11 cellular contexts compared by ENCODE assay signal in genomic region chr16:15879255-15879804, GRCh38. TPM values are rescaled to one million over a fixed set of nuclear protein-coding genes. Genes with fewer than 3 reads are reported as not detected.
DNase-seq lines count a peak whose midpoint lies in the region; ATAC-seq and TF ChIP-seq lines count a peak whose summit lies in the region.
"Had no signal": no experiment of that assay in that cellular context is flagged by ENCODE, and none has a peak within 500 bp of the region (broad histone marks: within the 10 kb centered on the region; RNA-seq: fewer than 3 reads in every experiment).

No MANE protein-coding gene starts in this region.

- TF ChIP-seq POLR2A in NB4 (IDR thresholded peaks at IDR 0.05; ENCODE audit: extremely low read depth, insufficient read length) = no peak
- TF ChIP-seq POLR2A in testis (IDR thresholded peaks at IDR 0.05) = no peak

- H3K9me3 ChIP-seq in mammary epithelial cell (replicated peaks; ENCODE audit: insufficient read depth, low read length) (no peaks in the 10 kb centered on the region), osteoblast (ENCODE audit: low read depth, low read length) (no peaks in the 10 kb centered on the region), testis (no peaks in the 10 kb centered on the region)
- no peaks in the 10 kb centered on the region for H3K9me3 ChIP-seq in effector memory CD4-positive, alpha-beta T cell (ENCODE audit: control insufficient read depth, low read length)

- WGBS in mammary epithelial cell (ENCODE audit: low coverage, missing lambda C conversion rate) = 100% methylated on average over 2 of the region's 2 CpGs
- 64 to 72% methylated on average over 2 of the region's 2 CpGs for WGBS in testis, 2 donors

- H3K4me1 Mint-ChIP-seq in Calu3 (ENCODE audit: low read depth, unreplicated experiment) = peaks cover 16% of the 10 kb centered on the region

- H2AFZ ChIP-seq in mammary epithelial cell (ENCODE audit: low read depth, low read length) = no peak overlapping the region
- no peak overlapping the region for H2AFZ ChIP-seq in osteoblast (ENCODE audit: low read length)

- peaks cover 15% of the 10 kb centered on the region for H3K4me1 ChIP-seq in mammary epithelial cell (ENCODE audit: insufficient read depth, low read length)
- H3K4me1 ChIP-seq in osteoblast (ENCODE audit: insufficient read depth, low read length) = peaks cover 33% of the 10 kb centered on the region
- peaks cover 4% of the 10 kb centered on the region for H3K4me1 ChIP-seq in testis
- no peaks in the 10 kb centered on the region for H3K4me1 ChIP-seq in effector memory CD4-positive, alpha-beta T cell (ENCODE audit: control insufficient read depth, insufficient read depth, low read length, poor library complexity, severe bottlenecking)

- BruUV-seq in Calu3 (replicated peaks; lab: Mats Ljungman, UMichigan) = no TSS peak
- no TSS peak for BruUV-seq in mammary epithelial cell (replicated peaks; lab: Mats Ljungman, UMichigan)

- H3K4me2 ChIP-seq in mammary epithelial cell (ENCODE audit: insufficient read depth, low read depth, low read length) (peak overlapping the region; percentile 21), osteoblast (ENCODE audit: insufficient read depth, low read length) (peak overlapping the region; percentile 46)

- H3K36me3 ChIP-seq in mammary epithelial cell (ENCODE audit: insufficient read depth, low read length) (peaks cover 12% of the 10 kb centered on the region), osteoblast (ENCODE audit: insufficient read depth, low read length) (peaks cover 19% of the 10 kb centered on the region), testis (ENCODE audit: low read depth, missing control alignments) (no peaks in the 10 kb centered on the region)
- H3K36me3 ChIP-seq in effector memory CD4-positive, alpha-beta T cell (ENCODE audit: control insufficient read depth, insufficient read depth, low read length) = peaks cover 31% of the 10 kb centered on the region

- no peaks in the 10 kb centered on the region for H3K9me3 Mint-ChIP-seq in Calu3 (ENCODE audit: low read depth, unreplicated experiment)
- H3K9me3 Mint-ChIP-seq: activated naive CD8-positive, alpha-beta T cell treated with anti-CD3 and anti-CD28 coated beads, Interleukin-2, amount 10 ng/mL, durations not matched to agents 7 days and 5 days had no signal

- peak overlapping the region; percentile 27 for H3K27ac Mint-ChIP-seq in Calu3 (ENCODE audit: unreplicated experiment)
- H3K27ac Mint-ChIP-seq: activated naive CD8-positive, alpha-beta T cell treated with anti-CD3 and anti-CD28 coated beads, Interleukin-2, amount 10 ng/mL, durations not matched to agents 7 days and 5 days had no signal

- CTCF ChIA-PET in Calu3 (lab: Charles Lee) = interaction anchor here (0.5 to 1.4 kb wide), 3 partner anchors 9 to 214 kb away, joined by 3 to 7 read pairs (median 3); partner anchors contain the start of gene CEP20
- CTCF ChIA-PET in mammary epithelial cell (lab: Charles Lee; ENCODE audit: low non-redundant PET) = no interaction called here

- no peak for ATAC-seq in GM21529 (IDR thresholded peaks at IDR 0.05; ENCODE audit: unreplicated experiment)

- H3K27me3 Mint-ChIP-seq in Calu3 (ENCODE audit: unreplicated experiment) = no peaks in the 10 kb centered on the region
- H3K27me3 Mint-ChIP-seq: activated naive CD8-positive, alpha-beta T cell treated with anti-CD3 and anti-CD28 coated beads, Interleukin-2, amount 10 ng/mL, durations not matched to agents 7 days and 5 days had no signal

- H3K27me3 ChIP-seq in mammary epithelial cell (ENCODE audit: insufficient read depth, low read length) (no peaks in the 10 kb centered on the region), osteoblast (ENCODE audit: insufficient read depth, low read length) (no peaks in the 10 kb centered on the region), testis (no peaks in the 10 kb centered on the region)
- no peaks in the 10 kb centered on the region for H3K27me3 ChIP-seq in effector memory CD4-positive, alpha-beta T cell (replicated peaks; ENCODE audit: control insufficient read depth, insufficient read depth, low read length, poor library complexity, severe bottlenecking)

- TF ChIP-seq CTCF in Calu3 (IDR thresholded peaks at IDR 0.05; ENCODE audit: unreplicated experiment) = no peak
- TF ChIP-seq CTCF in NB4 (IDR thresholded peaks at IDR 0.05; ENCODE audit: low read depth, low read length) = no peak
- no peak for TF ChIP-seq CTCF in mammary epithelial cell (conservative IDR thresholded peaks at IDR 0.05 in 1 of 2, IDR thresholded peaks at IDR 0.05 in 1 of 2; ENCODE audit: extremely low read depth in 1 of 2, insufficient read depth in 1 of 2, low read depth in 1 of 2, low read length in 2 of 2)
- no peak for TF ChIP-seq CTCF in osteoblast (IDR thresholded peaks at IDR 0.05; ENCODE audit: extremely low read depth, low read depth, low read length)
- TF ChIP-seq CTCF in testis (IDR thresholded peaks at IDR 0.05) = no peak

- no peak overlapping the region for H3K4me3 Mint-ChIP-seq in Calu3 (ENCODE audit: low read depth, unreplicated experiment)
- H3K4me3 Mint-ChIP-seq: activated naive CD8-positive, alpha-beta T cell treated with anti-CD3 and anti-CD28 coated beads, Interleukin-2, amount 10 ng/mL, durations not matched to agents 7 days and 5 days had no signal

- dilution Hi-C loops in mammary epithelial cell (cut with HindIII; ENCODE audit: low sequenced_read_pairs) = no loop called here

- H4K20me1 ChIP-seq in mammary epithelial cell (ENCODE audit: insufficient read depth, low read length) (no peaks in the 10 kb centered on the region), osteoblast (ENCODE audit: insufficient read depth, low read length) (no peaks in the 10 kb centered on the region)

- H3K9ac ChIP-seq in mammary epithelial cell (ENCODE audit: insufficient read depth, low read length) = no peak overlapping the region

- in situ Hi-C loops in mammary epithelial cell (cut with MboI; ENCODE audit: low sequenced_read_pairs in 2 of 2) = loop anchor here in 1 of 2 donors (5.0 kb wide), 2 partner anchors 83 to 143 kb away; no protein-coding TSS in a partner anchor

- peaks cover 29% of the 10 kb centered on the region for H3K36me3 Mint-ChIP-seq in Calu3 (ENCODE audit: insufficient read depth, unreplicated experiment)

- H3K79me2 ChIP-seq in mammary epithelial cell (ENCODE audit: insufficient read depth, low read length) (peaks cover 36% of the 10 kb centered on the region), osteoblast (ENCODE audit: insufficient read depth, low read length) (peaks cover 50% of the 10 kb centered on the region)

- intact Hi-C loops in Calu3 (cut with micrococcal nuclease; ENCODE audit: unreplicated experiment) = no loop called here
- intact Hi-C loops in mammary epithelial cell (cut with micrococcal nuclease) = loop anchor here (5.0 kb wide), 1 partner anchor 143 kb away; no protein-coding TSS in a partner anchor
- intact Hi-C loops in testis (cut with DNase I; ENCODE audit: low total_unique reads) = no loop called here

- no peak for DNase-seq in Calu3
- DNase-seq in NB4 (ENCODE audit: low read depth) = peak; percentile 25
- DNase-seq in mammary epithelial cell = peak; percentile 87
- peak; percentile 83 for DNase-seq in osteoblast (ENCODE audit: insufficient read length, low spot score, missing footprints)
- no peak for DNase-seq in testis
- no peak for DNase-seq in effector memory CD4-positive, alpha-beta T cell
- no peak for DNase-seq in hypothalamus (lab: John Stamatoyannopoulos, UW)
- DNase-seq: activated naive CD8-positive, alpha-beta T cell treated with anti-CD3 and anti-CD28 coated beads, Interleukin-2, amount 10 ng/mL, durations not matched to agents 7 days and 5 days; NCI-H187 treated with DMSO at 0.1 percent for 48 hours; posterior cingulate gyrus had no signal

- H3K27ac ChIP-seq in mammary epithelial cell (ENCODE audit: insufficient read depth, low read depth, low read length) = peak overlapping the region; percentile 79
- peak overlapping the region; percentile 65 for H3K27ac ChIP-seq in osteoblast (ENCODE audit: low read depth, low read length)
- peak overlapping the region in 1 of 2 donors; percentile 26 for H3K27ac ChIP-seq in testis
- no peak overlapping the region for H3K27ac ChIP-seq in effector memory CD4-positive, alpha-beta T cell (ENCODE audit: insufficient read depth, low read length, poor library complexity, severe bottlenecking)

- H3K4me3 ChIP-seq in NB4 (ENCODE audit: low read depth, low read length) (no peak overlapping the region), mammary epithelial cell (replicated peaks in 1 of 3; ENCODE audit: insufficient read depth in 1 of 3, low read depth in 2 of 3, low read length in 3 of 3) (no peak overlapping the region), osteoblast (ENCODE audit: insufficient read depth, low read length) (no peak overlapping the region), testis (no peak overlapping the region)
- H3K4me3 ChIP-seq in effector memory CD4-positive, alpha-beta T cell (ENCODE audit: insufficient read depth, low read depth, low read length, poor library complexity, severe bottlenecking) = no peak overlapping the region

RNA-seq across cellular contexts. Expression of gene CEP20, which starts 9.1 kb away (rescaled TPM):
- total RNA-seq in Calu3 (2022) (44.0 and 52.4 TPM in 2 replicates), mammary epithelial cell (10 to 100 TPM; 40.1 to 45.8 TPM), osteoblast (41.3 and 48.9 TPM in 2 replicates), testis (10 to 100 TPM; 32.4 to 45.1 TPM)
- polyA plus RNA-seq in mammary epithelial cell (17.7 TPM), testis (ENCODE audit: insufficient read depth, low read depth, low replicate concordance) (70.6 TPM)
- polyA minus RNA-seq in mammary epithelial cell = 8.6 TPM

RNA-seq across cellular contexts. Expression of gene MYH11, which starts 22.5 kb away (rescaled TPM):
- total RNA-seq in Calu3 (2022) = 0.05 TPM in 1 of 2 replicates, not detected in the other
- under 1 TPM in 1 of 2 donors, not detected in 1; 0.33 TPM for total RNA-seq in mammary epithelial cell
- polyA plus RNA-seq in mammary epithelial cell = not detected
- polyA minus RNA-seq in mammary epithelial cell = not detected
- total RNA-seq in osteoblast = under 0.01 TPM in 2 replicates
- 100 to 1,000 TPM; 263 to 271 TPM for total RNA-seq in testis
- 276 TPM for polyA plus RNA-seq in testis (ENCODE audit: insufficient read depth, low read depth, low replicate concordance)
- total RNA-seq: activated naive CD8-positive, alpha-beta T cell treated with anti-CD3 and anti-CD28 coated beads, Interleukin-2, amount 10 ng/mL, durations not matched to agents 7 days and 5 days had no signal

Comparison
In these comparisons a context has a peak if more than half of its experiments do, and no peak if none do; other contexts are left out.
1. DNase-seq: peak in NB4 (single experiment), mammary epithelial cell (single experiment) and osteoblast (single experiment); none in Calu3 (single experiment), testis (single experiment), effector memory CD4-positive, alpha-beta T cell (0 of 3) and hypothalamus (0 of 51).
2. RNA of gene MYH11, which starts 22.5 kb away (total RNA-seq): 263 to 271 TPM in testis; 0.33 TPM in mammary epithelial cell, 0.05 TPM in Calu3 and under 0.01 TPM in osteoblast; every median in the first group is over 100 times any median in the second.